ENCODE assay signal across 13 cellular contexts in genomic region chr20:25546048-25546447, GRCh38.
"Had no signal": no experiment of that assay in that cellular context is flagged by ENCODE, and none has a peak within 500 bp of the region (broad histone marks: within the 10 kb centered on the region; RNA-seq: fewer than 3 reads in every experiment).

No MANE protein-coding gene starts in this region.

- H3K4me1 ChIP-seq: uterus had no signal

- H3K9me3 ChIP-seq: uterus had no signal

- ATAC-seq: activated T-helper 17 cell treated with anti-CD3 and anti-CD28 coated beads, Interleukin-2, amount 50 U/mL, for 72 hours; right cardiac atrium had no signal

- H3K27ac ChIP-seq: uterus had no signal

- H3K36me3 Mint-ChIP-seq: activated naive CD4-positive, alpha-beta T cell treated with anti-CD3 and anti-CD28 coated beads, Interleukin-2, amount 10 ng/mL, durations not matched to agents 7 days and 5 days had no signal

- H3K27me3 Mint-ChIP-seq: activated naive CD4-positive, alpha-beta T cell treated with anti-CD3 and anti-CD28 coated beads, Interleukin-2, amount 10 ng/mL, durations not matched to agents 7 days and 5 days; activated T-helper 17 cell treated with anti-CD3 and anti-CD28 coated beads, Interleukin-2, amount 50 U/mL, for 72 hours had no signal

- H3K4me3 Mint-ChIP-seq: activated naive CD4-positive, alpha-beta T cell treated with anti-CD3 and anti-CD28 coated beads, Interleukin-2, amount 10 ng/mL, durations not matched to agents 7 days and 5 days; activated T-helper 17 cell treated with anti-CD3 and anti-CD28 coated beads, Interleukin-2, amount 50 U/mL, for 72 hours had no signal

- H3K4me3 ChIP-seq: uterus had no signal

- H3K4me1 Mint-ChIP-seq: activated naive CD4-positive, alpha-beta T cell treated with anti-CD3 and anti-CD28 coated beads, Interleukin-2, amount 10 ng/mL, durations not matched to agents 7 days and 5 days; activated T-helper 17 cell treated with anti-CD3 and anti-CD28 coated beads, Interleukin-2, amount 50 U/mL, for 72 hours had no signal

- H3K9me3 Mint-ChIP-seq: activated naive CD4-positive, alpha-beta T cell treated with anti-CD3 and anti-CD28 coated beads, Interleukin-2, amount 10 ng/mL, durations not matched to agents 7 days and 5 days; activated T-helper 17 cell treated with anti-CD3 and anti-CD28 coated beads, Interleukin-2, amount 50 U/mL, for 72 hours had no signal

- H3K27ac Mint-ChIP-seq: activated naive CD4-positive, alpha-beta T cell treated with anti-CD3 and anti-CD28 coated beads, Interleukin-2, amount 10 ng/mL, durations not matched to agents 7 days and 5 days; activated T-helper 17 cell treated with anti-CD3 and anti-CD28 coated beads, Interleukin-2, amount 50 U/mL, for 72 hours had no signal

- H3K27me3 ChIP-seq: uterus had no signal

- DNase-seq: activated CD4-positive, alpha-beta T cell treated with anti-CD3 and anti-CD28 coated beads, Interleukin-2, amount 50 U/mL, for 1 hour; activated CD4-positive, CD25-positive, alpha-beta regulatory T cell; activated naive CD4-positive, alpha-beta T cell treated with anti-CD3 and anti-CD28 coated beads, Interleukin-2, amount 10 ng/mL, durations not matched to agents 7 days and 5 days; activated T-cell treated with anti-CD3 and anti-CD28 coated beads for 4 hours; central memory CD4-positive, alpha-beta T cell; effector memory CD4-positive, alpha-beta T cell; erythroblast; hypothalamus; posterior cingulate gyrus; right cardiac atrium; small intestine; uterus had no signal

- H3K36me3 ChIP-seq: uterus had no signal
